ENCODE assay signal across 1 cellular context in genomic region chr6:16128759-16129622, GRCh38.
TF ChIP-seq lines count a peak whose summit lies in the region.

Gene MYLIP (plus strand): TSS chr6:16129086. CDS start chr6:16129323, 237 bp downstream.

TF ChIP-seq in K562, 482 proteins besides CTCF, POLR2A, EP300 and RAD21 (continued from another document and continues in another):
- no peak for TF ChIP-seq CEBPZ (IDR thresholded peaks at IDR 0.05; ENCODE audit: borderline replicate concordance, low read depth, low read length)
- peak; percentile 43 to 73; a peak in 3 of 4 replicates for TF ChIP-seq HDAC1 (IDR thresholded peaks at IDR 0.05)
- 0 out of 2 replicates have a peak, but pooled peaks have one; percentile 28 for TF ChIP-seq MITF (IDR thresholded peaks at IDR 0.05)
- no peak for TF ChIP-seq XRCC3 (IDR thresholded peaks at IDR 0.05)
- no peak for TF ChIP-seq KAT8 (IDR thresholded peaks at IDR 0.05; ENCODE audit: low read depth)
- peak; percentile 91 for TF ChIP-seq HOXB6 (CRISPR knock-in tag; IDR thresholded peaks at IDR 0.05; ENCODE audit: borderline replicate concordance)
- peak; percentile 79; the same call in 1 of the 2 replicates for TF ChIP-seq ZNF586 (CRISPR knock-in tag; conservative IDR thresholded peaks at IDR 0.05)
- TF ChIP-seq PHF20 (IDR thresholded peaks at IDR 0.05; ENCODE audit: partially characterized antibody): peak; percentile 62
- peak; percentile 84 for TF ChIP-seq HNRNPL (IDR thresholded peaks at IDR 0.05; ENCODE audit: low read depth, low read length)
- peak; percentile 90 for TF ChIP-seq ZBTB17 (CRISPR knock-in tag; IDR thresholded peaks at IDR 0.05)
- TF ChIP-seq ZKSCAN1 (IDR thresholded peaks at IDR 0.05; ENCODE audit: low read depth, low read length): peak; percentile 69; the same call in 1 of the 2 replicates
- peak; percentile 84; the same call in 1 of the 2 replicates for TF ChIP-seq LCOR (CRISPR knock-in tag; IDR thresholded peaks at IDR 0.05)
- TF ChIP-seq ZBTB8A (IDR thresholded peaks at IDR 0.05; ENCODE audit: partially characterized antibody): no peak
- TF ChIP-seq PREB (CRISPR knock-in tag; IDR thresholded peaks at IDR 0.05): peak; percentile 81
- peak; percentile 97 for TF ChIP-seq SAFB (IDR thresholded peaks at IDR 0.05; ENCODE audit: borderline replicate concordance, low read depth, low read length)
- peak; percentile 28; the same call in 1 of the 2 replicates for TF ChIP-seq RERE (CRISPR knock-in tag; IDR thresholded peaks at IDR 0.05; ENCODE audit: borderline replicate concordance)
- no peak for TF ChIP-seq WHSC1 (IDR thresholded peaks at IDR 0.05; ENCODE audit: low read length)
- no peak; the same call in 1 of the 2 replicates for TF ChIP-seq KLF6 (CRISPR knock-in tag; IDR thresholded peaks at IDR 0.05; ENCODE audit: borderline replicate concordance)
- peak in 1 of 2 experiments; percentile 85; a peak in 2 of 4 replicates for TF ChIP-seq CSDE1 (IDR thresholded peaks at IDR 0.05)
- no peak; the same call in 1 of the 2 replicates for TF ChIP-seq SMARCA5 (IDR thresholded peaks at IDR 0.05)
- TF ChIP-seq THAP7 (CRISPR knock-in tag; IDR thresholded peaks at IDR 0.05): peak; percentile 94
- peak; percentile 89 to 92; a peak in 2 of 4 replicates for TF ChIP-seq MLX (CRISPR knock-in tag; conservative IDR thresholded peaks at IDR 0.05)
- TF ChIP-seq OTX1 (CRISPR knock-in tag; IDR thresholded peaks at IDR 0.05): peak; percentile 98
- TF ChIP-seq POU5F1 (IDR thresholded peaks at IDR 0.05; ENCODE audit: borderline replicate concordance, low read depth, low read length, partially characterized antibody): no peak
- TF ChIP-seq CREB3 (tag; conservative IDR thresholded peaks at IDR 0.05; ENCODE audit: low read depth): no peak
- TF ChIP-seq AFF1 (IDR thresholded peaks at IDR 0.05; ENCODE audit: low read depth in 1 of 2, partially characterized antibody in 2 of 2): peak in 1 of 2 experiments; percentile 29
- 0 out of 2 replicates have a peak, but pooled peaks have one; percentile 28 for TF ChIP-seq HDAC6 (IDR thresholded peaks at IDR 0.05; ENCODE audit: low read depth, low read length)
- peak; percentile 94 for TF ChIP-seq RB1 (IDR thresholded peaks at IDR 0.05; ENCODE audit: low read depth)
- 0 out of 2 replicates have a peak, but pooled peaks have one; percentile 27 for TF ChIP-seq ZNF280B (CRISPR knock-in tag; IDR thresholded peaks at IDR 0.05)
- peak; percentile 82 for TF ChIP-seq ZNF436 (CRISPR knock-in tag; IDR thresholded peaks at IDR 0.05)
- peak; percentile 61 for TF ChIP-seq MYC (IDR thresholded peaks at IDR 0.05; ENCODE audit: low read depth, low read length)
- TF ChIP-seq MYC (CRISPR knock-in tag; IDR thresholded peaks at IDR 0.05; ENCODE audit: borderline replicate concordance, low read depth): no peak; the same call in 1 of the 2 replicates
- TF ChIP-seq CBFA2T2 (conservative IDR thresholded peaks at IDR 0.05): no peak
- no peak for TF ChIP-seq ZNF512 (tag; IDR thresholded peaks at IDR 0.05)
- no peak for TF ChIP-seq ILK (tag; IDR thresholded peaks at IDR 0.05; ENCODE audit: borderline replicate concordance, low read depth)
